ENCODE assay signal across 11 cellular contexts in the genomic region with DNA sequence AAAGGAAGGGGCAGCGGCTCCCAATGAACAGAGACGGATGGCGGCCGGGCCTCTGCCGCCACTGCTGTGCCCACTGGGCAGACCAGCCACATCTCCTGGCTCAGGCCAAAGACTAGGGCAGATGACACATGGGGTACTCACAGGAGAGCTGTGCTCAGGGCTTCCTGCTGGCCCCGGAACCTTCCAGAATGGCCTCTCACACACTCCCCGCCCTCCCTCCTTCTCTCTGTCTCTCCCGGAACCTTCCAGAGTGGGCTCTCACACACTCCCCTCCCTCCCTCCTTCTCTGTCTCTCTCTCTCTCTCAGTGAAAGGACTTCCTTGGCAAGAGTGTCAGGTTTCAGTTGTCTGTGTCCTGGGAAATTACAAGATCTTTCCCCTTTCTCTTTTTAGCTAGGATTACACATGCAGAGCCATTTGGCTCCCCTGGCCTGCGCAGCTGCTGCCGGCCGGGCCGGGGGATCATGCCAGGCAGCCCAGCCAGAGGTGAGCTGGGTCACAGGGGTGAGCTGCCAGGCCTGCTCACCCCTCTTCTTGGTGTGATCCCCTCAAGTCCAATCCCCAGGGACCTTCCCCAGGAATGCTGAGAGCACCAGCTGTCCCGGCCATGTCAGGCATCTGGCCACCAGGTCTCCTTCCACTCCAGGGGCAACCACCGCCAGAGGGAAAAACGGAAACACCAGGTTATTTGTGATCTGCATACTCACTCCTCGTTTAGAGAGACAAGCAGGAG. TPM values are rescaled to one million over a fixed set of nuclear protein-coding genes. Genes with fewer than 3 reads are reported as not detected.
A peak's percentile ranks its signal among the peaks of the same experiment; 100 is the strongest.
DNase-seq lines count a peak whose midpoint lies in the region; ATAC-seq and TF ChIP-seq lines count a peak whose summit lies in the region.
"Had no signal": no experiment of that assay in that cellular context is flagged by ENCODE, and none has a peak within 500 bp of the region (broad histone marks: within the 10 kb centered on the region; RNA-seq: fewer than 3 reads in every experiment).

No MANE protein-coding gene starts in this region.

- 35 to 36% methylated on average over 11 to 16 of the region's 16 CpGs for WGBS in mesodermal cell (ENCODE audit: insufficient coverage in 2 of 2), 2 experiments
- WGBS in transverse colon (ENCODE audit: low coverage in 1 of 2), 2 donors = 41 to 65% methylated on average over 4 to 16 of the region's 16 CpGs

- no peaks in the 10 kb centered on the region for H3K27me3 ChIP-seq in transverse colon

- H3K27ac ChIP-seq in mesodermal cell (ENCODE audit: low read depth, low read length, severe bottlenecking) = peak overlapping the region; percentile 84
- H3K27ac ChIP-seq in transverse colon = peak overlapping the region; percentile 34 to 89 (median 84)

- TF ChIP-seq POLR2A in transverse colon (IDR thresholded peaks at IDR 0.05) = no peak

- peaks cover 34% of the 10 kb centered on the region for H3K4me1 Mint-ChIP-seq in chondrocyte (ENCODE audit: low read depth)

- ATAC-seq in HG03108 (IDR thresholded peaks at IDR 0.05; ENCODE audit: unreplicated experiment) (no peak), GM21576 (IDR thresholded peaks at IDR 0.05; ENCODE audit: unreplicated experiment) (no peak)

- no peaks in the 10 kb centered on the region for H3K36me3 ChIP-seq in mesodermal cell (ENCODE audit: control insufficient read depth, insufficient read depth, low read length)
- no peaks in the 10 kb centered on the region for H3K36me3 ChIP-seq in transverse colon

- H3K9me3 Mint-ChIP-seq in chondrocyte (ENCODE audit: low read depth) = no peaks in the 10 kb centered on the region
- H3K9me3 Mint-ChIP-seq: CD14-positive monocyte had no signal

- H3K27ac Mint-ChIP-seq in chondrocyte (ENCODE audit: unreplicated experiment) = peak overlapping the region; percentile 69
- H3K27ac Mint-ChIP-seq: CD14-positive monocyte had no signal

- H3K4me3 ChIP-seq in mesodermal cell (ENCODE audit: extremely low read depth, insufficient read depth, low read length, poor library complexity, severe bottlenecking) = peak overlapping the region; percentile 11
- H3K4me3 ChIP-seq in transverse colon = no peak overlapping the region

- TF ChIP-seq EP300 in transverse colon (IDR thresholded peaks at IDR 0.05; ENCODE audit: low read depth) = no peak

- TF ChIP-seq CTCF in chondrocyte (IDR thresholded peaks at IDR 0.05) (no peak), transverse colon (IDR thresholded peaks at IDR 0.05) (no peak)

- H3K4me1 ChIP-seq in mesodermal cell (ENCODE audit: control insufficient read depth, insufficient read depth, low read length, poor library complexity, severe bottlenecking) (peaks cover 35% of the 10 kb centered on the region), transverse colon (peaks cover 0 to 54% (median 35%) of the 10 kb centered on the region in 4 donors)

- peaks cover 2% of the 10 kb centered on the region for H3K27me3 Mint-ChIP-seq in chondrocyte (ENCODE audit: low read depth)

- H3K4me3 Mint-ChIP-seq in chondrocyte (ENCODE audit: unreplicated experiment) = peak overlapping the region; percentile 4
- H3K4me3 Mint-ChIP-seq: CD14-positive monocyte had no signal

- in situ Hi-C loops in transverse colon (cut with MboI; ENCODE audit: low pct_ligation_motif_present in 1 of 4, low pct_unique_long_range_greater_than_20kb in 1 of 4, low sequenced_read_pairs in 3 of 4) = no loop called here

- H3K9me3 ChIP-seq in mesodermal cell (ENCODE audit: control insufficient read depth, low read length) = no peaks in the 10 kb centered on the region
- H3K9me3 ChIP-seq in transverse colon = no peaks in the 10 kb centered on the region

- H3K36me3 Mint-ChIP-seq in chondrocyte (ENCODE audit: low read depth) = no peaks in the 10 kb centered on the region
- H3K36me3 Mint-ChIP-seq: CD14-positive monocyte had no signal

- DNase-seq in NCI-H82 (lab: John Stamatoyannopoulos, UW) (peak; percentile 43), NCI-H82 treated with DMSO at 0.1 percent for 48 hours (lab: John Stamatoyannopoulos, UW; ENCODE audit: unreplicated experiment) (no peak), chondrocyte (ENCODE audit: low spot score) (no peak), transverse colon (no peak)
- DNase-seq in activated CD4-positive, alpha-beta T cell treated with anti-CD3 and anti-CD28 coated beads for 48 hours = no peak
- DNase-seq: stimulated activated naive CD4-positive, alpha-beta T cell had no signal

- intact Hi-C loops in transverse colon (cut with DNase I; ENCODE audit: low total_unique reads) = no loop called here

RNA-seq across cellular contexts. Expression of a gene that starts 45.3 kb away (rescaled TPM):
- 2.9 to 4.6 TPM (median 4.3 TPM) in 3 replicates for total RNA-seq in chondrocyte
- polyA plus RNA-seq in mesodermal cell (2013, experiment 1 of 2) = 5.5 TPM
- 4.5 TPM for polyA plus RNA-seq in mesodermal cell (2013, experiment 2 of 2)
- 10 to 100 TPM in 2 of 4 donors, 1 to 10 TPM in 2; 1.4 to 28.4 (median 12.0) TPM for total RNA-seq in transverse colon
- total RNA-seq: HT-29 had no signal
